Comparison of ENCODE assay signal across 8 cellular contexts in genomic region chr19:42217522-42218442, GRCh38. TPM values are rescaled to one million over a fixed set of nuclear protein-coding genes. Genes with fewer than 3 reads are reported as not detected.
DNase-seq lines count a peak whose midpoint lies in the region; ATAC-seq and TF ChIP-seq lines count a peak whose summit lies in the region.

DEDD2 (minus strand) TSS chr19:42217677; CDS start chr19:42217007, 670 bp downstream.

- POLR2A ChIA-PET in A673 (lab: Charles Lee; ENCODE audit: low non-redundant PET) = no interaction called here

- ATAC-seq in GM18873 (IDR thresholded peaks at IDR 0.05; ENCODE audit: low FRiP score, unreplicated experiment) (peak; percentile 67), HG03139 (IDR thresholded peaks at IDR 0.05; ENCODE audit: unreplicated experiment) (peak; percentile 56)

- peak within 1 kb of the TSS; percentile 96 for H3K4me2 ChIP-seq in mammary epithelial cell (ENCODE audit: insufficient read depth, low read depth, low read length)
- H3K4me2 ChIP-seq in smooth muscle cell = peak within 1 kb of the TSS; percentile 92

- DNase-seq in A673 (ENCODE audit: low spot score) (peak; percentile 96), NCI-H2227 (lab: John Stamatoyannopoulos, UW; ENCODE audit: unreplicated experiment) (peak; percentile 100), WERI-Rb-1 (peak; percentile 97), mammary epithelial cell (peak; percentile 98), iPS-NIHi11 (ENCODE audit: low spot score) (peak; percentile 88), smooth muscle cell (lab: John Stamatoyannopoulos, UW; ENCODE audit: unreplicated experiment) (peak; percentile 95)

- dilution Hi-C loops in mammary epithelial cell (cut with HindIII; ENCODE audit: low sequenced_read_pairs) = no loop called here

- H4K20me1 ChIP-seq in mammary epithelial cell (ENCODE audit: insufficient read depth, low read length) (no peaks in the 10 kb centered on the region), smooth muscle cell (ENCODE audit: low read depth) (peaks cover 51% of the 10 kb centered on the region)

- peak within 1 kb of the TSS; percentile 91 for H3K27ac ChIP-seq in A673 (ENCODE audit: low read depth, low read length, poor library complexity, severe bottlenecking)
- peak within 1 kb of the TSS; percentile 67 for H3K27ac ChIP-seq in WERI-Rb-1
- H3K27ac ChIP-seq in mammary epithelial cell (ENCODE audit: insufficient read depth, low read depth, low read length) = peak within 1 kb of the TSS; percentile 82
- H3K27ac ChIP-seq in smooth muscle cell (ENCODE audit: low read depth) = peak within 1 kb of the TSS; percentile 99

- 14% methylated on average over 39 of the region's 56 CpGs for WGBS in mammary epithelial cell (ENCODE audit: low coverage, missing lambda C conversion rate)
- 21% methylated on average over 49 of the region's 56 CpGs for WGBS in smooth muscle cell (ENCODE audit: low lambda C conversion rate)

- H3K4me1 ChIP-seq in A673 (ENCODE audit: insufficient read depth, low read length, poor library complexity, severe bottlenecking) = peaks cover 31% of the 10 kb centered on the region
- peaks cover 30% of the 10 kb centered on the region for H3K4me1 ChIP-seq in mammary epithelial cell (ENCODE audit: insufficient read depth, low read length)
- peaks cover 27% of the 10 kb centered on the region for H3K4me1 ChIP-seq in smooth muscle cell (ENCODE audit: low read depth)

- no TSS peak for BruUV-seq in A673 (replicated peaks; lab: Mats Ljungman, UMichigan)
- TSS peak; percentile 65 for BruUV-seq in mammary epithelial cell (replicated peaks; lab: Mats Ljungman, UMichigan)

- in situ Hi-C loops in mammary epithelial cell (cut with MboI; ENCODE audit: low sequenced_read_pairs in 2 of 2) = no loop called here

- TF ChIP-seq CTCF in A673 (conservative IDR thresholded peaks at IDR 0.05; ENCODE audit: low read depth, low read length) = no peak
- no peak for TF ChIP-seq CTCF in WERI-Rb-1 (IDR thresholded peaks at IDR 0.05; ENCODE audit: low read depth, low read length)
- TF ChIP-seq CTCF in mammary epithelial cell (conservative IDR thresholded peaks at IDR 0.05 in 1 of 2, IDR thresholded peaks at IDR 0.05 in 1 of 2; ENCODE audit: extremely low read depth in 1 of 2, insufficient read depth in 1 of 2, low read depth in 1 of 2, low read length in 2 of 2) = no peak
- TF ChIP-seq CTCF in smooth muscle cell (IDR thresholded peaks at IDR 0.05; ENCODE audit: borderline replicate concordance, insufficient read depth, poor library complexity, severe bottlenecking) = no peak

- H3F3A ChIP-seq in smooth muscle cell (ENCODE audit: low read depth) = peaks cover 25% of the 10 kb centered on the region

- H3K9me3 ChIP-seq in A673 (ENCODE audit: low read depth, low read length, poor library complexity, severe bottlenecking) (no peaks in the 10 kb centered on the region), WERI-Rb-1 (ENCODE audit: severe bottlenecking) (no peaks in the 10 kb centered on the region), mammary epithelial cell (replicated peaks; ENCODE audit: insufficient read depth, low read length) (no peaks in the 10 kb centered on the region), smooth muscle cell (replicated peaks; ENCODE audit: low read depth) (no peaks in the 10 kb centered on the region)

- H3K79me2 ChIP-seq in mammary epithelial cell (ENCODE audit: insufficient read depth, low read length) (peaks cover 82% of the 10 kb centered on the region), smooth muscle cell (ENCODE audit: low read depth) (peaks cover 62% of the 10 kb centered on the region)

- CTCF ChIA-PET in A673 (lab: Charles Lee) (no interaction called here), mammary epithelial cell (lab: Charles Lee; ENCODE audit: low non-redundant PET) (no interaction called here)

- intact Hi-C loops in A673 (cut with micrococcal nuclease; ENCODE audit: unreplicated experiment) = no loop called here
- intact Hi-C loops in mammary epithelial cell (cut with micrococcal nuclease) = loop anchor here (2.0 kb wide), 2 partner anchors 19 to 25 kb away; partner anchors contain the start of gene GSK3A

- H3K27me3 ChIP-seq in A673 (replicated peaks; ENCODE audit: insufficient read depth, low read depth, low read length, poor library complexity) (no peaks in the 10 kb centered on the region), WERI-Rb-1 (ENCODE audit: insufficient read depth, low read depth, severe bottlenecking) (no peaks in the 10 kb centered on the region), mammary epithelial cell (ENCODE audit: insufficient read depth, low read length) (no peaks in the 10 kb centered on the region), smooth muscle cell (ENCODE audit: low read depth) (no peaks in the 10 kb centered on the region)

- H3K9ac ChIP-seq in mammary epithelial cell (ENCODE audit: insufficient read depth, low read length) = peak within 1 kb of the TSS; percentile 79
- peak within 1 kb of the TSS; percentile 88 for H3K9ac ChIP-seq in smooth muscle cell (ENCODE audit: low read depth)

- H2AFZ ChIP-seq in mammary epithelial cell (ENCODE audit: low read depth, low read length) (peak within 1 kb of the TSS; percentile 85), smooth muscle cell (ENCODE audit: low read depth) (peak within 1 kb of the TSS; percentile 85)

- peak within 1 kb of the TSS; percentile 96 for H3K4me3 ChIP-seq in A673 (ENCODE audit: low read depth, low read length, poor library complexity, severe bottlenecking)
- H3K4me3 ChIP-seq in WERI-Rb-1 (ENCODE audit: low read depth, low read length) = peak within 1 kb of the TSS; percentile 81
- peak within 1 kb of the TSS; percentile 70 to 91 (median 89) for H3K4me3 ChIP-seq in mammary epithelial cell (replicated peaks in 1 of 3; ENCODE audit: insufficient read depth in 1 of 3, low read depth in 2 of 3, low read length in 3 of 3)
- peak within 1 kb of the TSS; percentile 82 for H3K4me3 ChIP-seq in smooth muscle cell

- H3K36me3 ChIP-seq in A673 (ENCODE audit: insufficient read depth, low read length, poor library complexity, severe bottlenecking) (peaks cover 25% of the 10 kb centered on the region), WERI-Rb-1 (peaks cover 37% of the 10 kb centered on the region), mammary epithelial cell (ENCODE audit: insufficient read depth, low read length) (peaks cover 6% of the 10 kb centered on the region), smooth muscle cell (ENCODE audit: low read depth) (no peaks in the 10 kb centered on the region)

RNA-seq across cellular contexts. Expression of gene DEDD2, which starts in this region (rescaled TPM):
- total RNA-seq in A673 (2021) (32.1 and 35.2 TPM in 2 replicates), mammary epithelial cell (10 to 100 TPM; 17.3 to 32.3 TPM), smooth muscle cell (12.6 and 35.4 TPM in 2 replicates)
- polyA plus RNA-seq in mammary epithelial cell (31.8 TPM), smooth muscle cell (22.4 and 23.4 TPM in 2 replicates)
- polyA minus RNA-seq in mammary epithelial cell = 13.2 TPM

Comparison
In these comparisons a context has a peak if more than half of its experiments do, and no peak if none do; other contexts are left out.
1. Peak in every context shown above with its lines: DNase-seq, ATAC-seq, H3K4me3 ChIP-seq and H3K27ac ChIP-seq.